In the genomic region with DNA sequence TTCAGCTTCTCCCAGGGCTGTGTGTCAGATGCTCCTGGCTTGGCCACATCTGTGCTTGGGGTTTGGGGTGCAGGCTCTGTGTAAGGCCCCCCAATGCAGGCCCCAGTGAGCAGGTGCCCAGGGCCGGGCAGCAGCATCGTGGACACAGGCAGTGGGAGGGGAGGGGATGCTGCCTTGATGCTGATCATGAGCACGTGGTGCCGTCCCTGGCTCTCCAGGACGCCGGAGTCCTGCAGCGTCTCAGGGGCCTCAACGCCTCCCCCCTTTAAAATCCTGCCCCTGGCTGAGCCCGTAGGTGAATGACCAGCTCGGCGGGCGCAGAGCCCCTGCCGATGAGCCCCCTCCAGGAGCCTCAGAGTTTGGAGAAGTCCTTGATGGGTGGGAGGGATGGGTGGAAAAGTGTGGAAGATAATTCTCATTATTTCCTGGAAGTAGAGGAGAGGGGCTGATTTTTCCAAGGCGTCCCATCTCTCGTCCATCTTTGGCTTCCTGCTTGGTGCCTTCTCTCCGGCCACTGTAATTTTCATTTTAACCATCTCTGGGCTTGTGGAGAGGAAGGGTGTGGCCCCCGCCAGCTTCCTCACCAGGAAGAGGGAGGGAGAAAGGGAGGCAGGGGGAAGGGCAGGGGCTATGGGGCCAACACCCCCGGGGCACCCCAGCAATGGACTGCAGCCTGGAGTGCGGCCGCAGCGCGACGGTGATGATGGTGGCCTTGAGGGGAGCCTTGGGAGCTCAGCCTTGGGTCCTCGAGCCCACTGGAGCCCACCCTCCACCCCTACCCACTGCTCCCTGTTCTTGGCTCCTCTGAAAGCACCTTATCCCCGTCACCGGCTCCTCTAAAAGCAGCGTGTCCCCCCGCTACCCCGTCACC, we compare ENCODE assay signal across 23 cellular contexts. TPM values are rescaled to one million over a fixed set of nuclear protein-coding genes. Genes with fewer than 3 reads are reported as not detected.
A peak's percentile ranks its signal among the peaks of the same experiment; 100 is the strongest.
DNase-seq lines count a peak whose midpoint lies in the region; ATAC-seq, FAIRE-seq and TF ChIP-seq lines count a peak whose summit lies in the region.
"Had no signal": no experiment of that assay in that cellular context is flagged by ENCODE, and none has a peak within 500 bp of the region (broad histone marks: within the 10 kb centered on the region; RNA-seq: fewer than 3 reads in every experiment).

No MANE protein-coding gene starts in this region.

- no peaks in the 10 kb centered on the region; the same call in 1 of the 2 replicates for H4K20me1 ChIP-seq in GM23248 (ENCODE audit: insufficient read depth)
- no peaks in the 10 kb centered on the region for H4K20me1 ChIP-seq in fibroblast of lung (ENCODE audit: control insufficient read depth, extremely low read depth, insufficient read depth, low read length)

- peaks cover 15% of the 10 kb centered on the region for H3K36me3 Mint-ChIP-seq in activated CD4-positive, alpha-beta memory T cell treated with anti-CD3 and anti-CD28 coated beads for 36 hours

- H3K79me2 ChIP-seq in GM23248 (ENCODE audit: insufficient read depth) (peaks cover 93% of the 10 kb centered on the region), fibroblast of lung (ENCODE audit: control insufficient read depth, insufficient read depth, low read length) (peaks cover 80% of the 10 kb centered on the region)

- H3K36me3 ChIP-seq in GM23248 (ENCODE audit: low read depth) (peaks cover 34% of the 10 kb centered on the region; the same call in 1 of the 2 replicates), fibroblast of lung (ENCODE audit: control insufficient read depth, insufficient read depth, low read length) (peaks cover 22% of the 10 kb centered on the region), small intestine (ENCODE audit: control insufficient read depth in 2 of 2, insufficient read depth in 2 of 2, low read length in 2 of 2) (peaks cover 3 to 11% of the 10 kb centered on the region in 2 donors)
- H3K36me3 ChIP-seq: cardiac muscle cell, neural progenitor cell had no signal

- no peak overlapping the region for H3K4me2 ChIP-seq in GM23248 (ENCODE audit: unreplicated experiment)
- no peak overlapping the region for H3K4me2 ChIP-seq in fibroblast of lung (ENCODE audit: extremely low read depth, insufficient read depth, low read length)
- H3K4me2 ChIP-seq: neural progenitor cell had no signal

- CTCF ChIA-PET in activated CD4-positive, alpha-beta memory T cell treated with anti-CD3 and anti-CD28 coated beads for 36 hours (lab: Charles Lee), result no interaction called here

- no peak for FAIRE-seq in small intestine (lab: Jason Lieb, UNC)
- FAIRE-seq: islet of Langerhans had no signal

- H3K9me3 ChIP-seq in GM23248 (ENCODE audit: low read depth) (no peaks in the 10 kb centered on the region), fibroblast of lung (ENCODE audit: control insufficient read depth, insufficient read depth, low read depth, low read length) (no peaks in the 10 kb centered on the region), small intestine (ENCODE audit: control insufficient read depth, low read depth) (no peaks in the 10 kb centered on the region)
- H3K9me3 ChIP-seq: heart right ventricle had no signal

- no peak for ATAC-seq in HG02571 (IDR thresholded peaks at IDR 0.05; ENCODE audit: unreplicated experiment)
- no peak for ATAC-seq in left cardiac atrium
- ATAC-seq: activated naive CD8-positive, alpha-beta T cell treated with anti-CD3 and anti-CD28 coated beads, Interleukin-2, amount 50 U/mL, for 24 hours; heart right ventricle had no signal

- peaks cover 44% of the 10 kb centered on the region for H3K4me1 ChIP-seq in GM23248 (ENCODE audit: insufficient read depth)
- H3K4me1 ChIP-seq in fibroblast of lung (ENCODE audit: control insufficient read depth, extremely low read depth, insufficient read depth, low read length), result peaks cover 16% of the 10 kb centered on the region
- H3K4me1 ChIP-seq in small intestine (ENCODE audit: control insufficient read depth in 2 of 2, insufficient read depth in 1 of 2, low read depth in 1 of 2, low read length in 1 of 2), result peaks cover 12 to 20% of the 10 kb centered on the region in 2 donors
- H3K4me1 ChIP-seq: neural progenitor cell had no signal

- H3K4me1 Mint-ChIP-seq in activated CD4-positive, alpha-beta memory T cell treated with anti-CD3 and anti-CD28 coated beads for 36 hours (ENCODE audit: low read depth), result peaks cover 13% of the 10 kb centered on the region

- peaks cover 45% of the 10 kb centered on the region for H3F3A ChIP-seq in GM23248 (ENCODE audit: insufficient read depth)

- POLR2A ChIA-PET in activated CD4-positive, alpha-beta memory T cell treated with anti-CD3 and anti-CD28 coated beads for 36 hours (lab: Charles Lee), result no interaction called here

- no peak overlapping the region for H3K27ac Mint-ChIP-seq in activated CD4-positive, alpha-beta memory T cell treated with anti-CD3 and anti-CD28 coated beads for 36 hours
- H3K27ac Mint-ChIP-seq: activated naive CD8-positive, alpha-beta T cell treated with anti-CD3 and anti-CD28 coated beads, Interleukin-2, amount 50 U/mL, for 24 hours; activated T-helper 2 cell treated with anti-CD3 and anti-CD28 coated beads, Interferon-gamma antibody, Interleukin-2, Interleukin-4, amounts not matched to agents 10 μg/mL and 5 μg/mL and 100 μg/mL, durations not matched to agents 14 hours and 24 hours and 36 hours; stimulated activated naive CD8-positive, alpha-beta T cell treated with anti-CD3 and anti-CD28 coated beads, Interleukin-15, Interleukin-2, amounts not matched to agents 100 ng/mL and 50 ng/mL, for 24 hours; T-helper 1 cell treated with Interleukin-12 subunit alpha and Interleukin-12 subunit beta and Interleukin-4 antibody, amounts not matched to agents 30 μg/mL and 1 μg/mL, for 36 hours had no signal

- H3K4me3 ChIP-seq in GM23248, result no peak overlapping the region
- no peak overlapping the region for H3K4me3 ChIP-seq in fibroblast of lung (replicated peaks in 1 of 4; ENCODE audit: control extremely low read depth in 1 of 4, insufficient read depth in 1 of 4, low read depth in 3 of 4, low read length in 4 of 4)
- peak overlapping the region in 1 of 2 donors; percentile 24 for H3K4me3 ChIP-seq in small intestine (ENCODE audit: low read depth in 1 of 2, low read length in 2 of 2)
- H3K4me3 ChIP-seq: cardiac muscle cell, heart right ventricle, neural progenitor cell had no signal

- no peak overlapping the region for H2AFZ ChIP-seq in GM23248
- H2AFZ ChIP-seq in fibroblast of lung (ENCODE audit: low read length), result no peak overlapping the region
- H2AFZ ChIP-seq: neural progenitor cell had no signal

- H3K27ac ChIP-seq in GM23248, result peak overlapping the region; percentile 100
- H3K27ac ChIP-seq in VCaP, result peak overlapping the region; percentile 83
- H3K27ac ChIP-seq in fibroblast of lung (ENCODE audit: insufficient read depth, low read length), result no peak overlapping the region
- peak overlapping the region; percentile 81 to 87 for H3K27ac ChIP-seq in small intestine (ENCODE audit: low read depth in 1 of 2, low read length in 1 of 2)
- H3K27ac ChIP-seq: cardiac muscle cell, neural progenitor cell had no signal

- 75 to 78% methylated on average over 25 to 29 of the region's 29 CpGs for WGBS in GM23248 (ENCODE audit: low coverage in 1 of 2, low lambda C conversion rate in 2 of 2, missing lambda C conversion rate in 2 of 2), 2 experiments
- 56 to 65% (median 62%) methylated on average over 24 to 29 of the region's 29 CpGs for WGBS in small intestine, 3 donors

- in situ Hi-C loops in GM23248 (cut with MboI), result no loop called here

- no peaks in the 10 kb centered on the region for H3K9me3 Mint-ChIP-seq in activated CD4-positive, alpha-beta memory T cell treated with anti-CD3 and anti-CD28 coated beads for 36 hours
- H3K9me3 Mint-ChIP-seq: activated naive CD8-positive, alpha-beta T cell treated with anti-CD3 and anti-CD28 coated beads, Interleukin-2, amount 50 U/mL, for 24 hours; activated T-helper 2 cell treated with anti-CD3 and anti-CD28 coated beads, Interferon-gamma antibody, Interleukin-2, Interleukin-4, amounts not matched to agents 10 μg/mL and 5 μg/mL and 100 μg/mL, durations not matched to agents 14 hours and 24 hours and 36 hours; neural progenitor cell; stimulated activated naive CD8-positive, alpha-beta T cell treated with anti-CD3 and anti-CD28 coated beads, Interleukin-15, Interleukin-2, amounts not matched to agents 100 ng/mL and 50 ng/mL, for 24 hours; T-helper 1 cell treated with Interleukin-12 subunit alpha and Interleukin-12 subunit beta and Interleukin-4 antibody, amounts not matched to agents 30 μg/mL and 1 μg/mL, for 36 hours had no signal

- no peaks in the 10 kb centered on the region for H3K27me3 Mint-ChIP-seq in activated CD4-positive, alpha-beta memory T cell treated with anti-CD3 and anti-CD28 coated beads for 36 hours
- H3K27me3 Mint-ChIP-seq: activated naive CD8-positive, alpha-beta T cell treated with anti-CD3 and anti-CD28 coated beads, Interleukin-2, amount 50 U/mL, for 24 hours; stimulated activated naive CD8-positive, alpha-beta T cell treated with anti-CD3 and anti-CD28 coated beads, Interleukin-15, Interleukin-2, amounts not matched to agents 100 ng/mL and 50 ng/mL, for 24 hours had no signal

- TF ChIP-seq CTCF in VCaP (conservative IDR thresholded peaks at IDR 0.05) (no peak), fibroblast of lung (conservative IDR thresholded peaks at IDR 0.05 in 1 of 2, IDR thresholded peaks at IDR 0.05 in 1 of 2; ENCODE audit: low read depth in 1 of 2, low read length in 2 of 2) (no peak)

- peak overlapping the region; percentile 97 for H3K9ac ChIP-seq in GM23248
- peak overlapping the region; percentile 2 for H3K9ac ChIP-seq in fibroblast of lung (ENCODE audit: insufficient read depth, low read length)
- H3K9ac ChIP-seq: neural progenitor cell had no signal

- H3K27me3 ChIP-seq in GM23248 (replicated peaks; ENCODE audit: insufficient read depth) (no peaks in the 10 kb centered on the region), fibroblast of lung (ENCODE audit: control insufficient read depth, insufficient read depth, low read length) (no peaks in the 10 kb centered on the region), small intestine (ENCODE audit: control insufficient read depth in 2 of 2, insufficient read depth in 2 of 2, low read length in 2 of 2) (no peaks in the 10 kb centered on the region)
- H3K27me3 ChIP-seq: cardiac muscle cell, heart right ventricle had no signal

- intact Hi-C loops in left cardiac atrium (cut with DNase I), result no loop called here
- intact Hi-C loops in activated CD4-positive, alpha-beta memory T cell treated with anti-CD3 and anti-CD28 coated beads for 36 hours (cut with micrococcal nuclease), result no loop called here

- DNase-seq in GM23248 (no peak), fibroblast of lung (ENCODE audit: low read depth in 2 of 2) (no peak), small intestine (no peak), left cardiac atrium (no peak), NCI-H82 (lab: John Stamatoyannopoulos, UW) (no peak)
- no peak for DNase-seq in activated CD4-positive, alpha-beta memory T cell treated with anti-CD3 and anti-CD28 coated beads for 36 hours
- DNase-seq: activated naive CD8-positive, alpha-beta T cell treated with anti-CD3 and anti-CD28 coated beads, Interleukin-2, amount 50 U/mL, for 24 hours; COR-L47; EL; heart right ventricle; KG1; mesendoderm; NCI-H1048; NCI-H524; SHP77 treated with DMSO at 0.1 percent for 48 hours had no signal

- no peaks in the 10 kb centered on the region for H3K9me2 ChIP-seq in GM23248 (ENCODE audit: insufficient read depth)

- no peak overlapping the region for H3K4me3 Mint-ChIP-seq in activated CD4-positive, alpha-beta memory T cell treated with anti-CD3 and anti-CD28 coated beads for 36 hours
- H3K4me3 Mint-ChIP-seq: activated naive CD8-positive, alpha-beta T cell treated with anti-CD3 and anti-CD28 coated beads, Interleukin-2, amount 50 U/mL, for 24 hours; neural progenitor cell; stimulated activated naive CD8-positive, alpha-beta T cell treated with anti-CD3 and anti-CD28 coated beads, Interleukin-15, Interleukin-2, amounts not matched to agents 100 ng/mL and 50 ng/mL, for 24 hours; T-helper 1 cell treated with Interleukin-12 subunit alpha and Interleukin-12 subunit beta and Interleukin-4 antibody, amounts not matched to agents 30 μg/mL and 1 μg/mL, for 36 hours had no signal

RNA-seq across cellular contexts. Expression of gene METRNL, which starts 9.3 kb away (rescaled TPM):
- 305 and 319 TPM in 2 replicates for total RNA-seq in GM23248 (2014; rRNA removed; shearing (Covaris generic))
- polyA plus RNA-seq in GM23248 (2016; fragmentation: Nextera tagmentation; extraction: Ambion mirVana) (26.5 and 28.4 TPM in 2 replicates), fibroblast of lung (27.0 TPM in 2 replicates), small intestine (100 to 1,000 TPM in 2 of 3 donors, 10 to 100 TPM in 1; 64.4 to 118 (median 112) TPM)
- total RNA-seq in fibroblast of lung (114 and 120 TPM in 2 replicates), left cardiac atrium (10 to 100 TPM; 50.4 to 84.4 TPM)
- polyA plus RNA-seq in fibroblast of lung (2012), result 64.9 and 78.1 TPM in 2 replicates
- 23.0 and 29.3 TPM in 2 replicates for polyA minus RNA-seq in fibroblast of lung (ENCODE audit: low replicate concordance)
- 10 to 100 TPM; 62.8 to 71.1 TPM for total RNA-seq in activated CD4-positive, alpha-beta memory T cell treated with anti-CD3 and anti-CD28 coated beads for 36 hours
